18 cellular contexts compared by ENCODE assay signal in genomic region chr22:48217596-48217995, GRCh38.
A peak's percentile ranks its signal among the peaks of the same experiment; 100 is the strongest.
DNase-seq lines count a peak whose midpoint lies in the region; ATAC-seq and TF ChIP-seq lines count a peak whose summit lies in the region.
"Had no signal": no experiment of that assay in that cellular context is flagged by ENCODE, and none has a peak within 500 bp of the region (broad histone marks: within the 10 kb centered on the region; RNA-seq: fewer than 3 reads in every experiment).

No MANE protein-coding gene starts in this region.

- H3K9me3 ChIP-seq in H9 (ENCODE audit: control insufficient read depth, low read depth, low read length) (no peaks in the 10 kb centered on the region), lung (ENCODE audit: control insufficient read depth in 2 of 2, insufficient read depth in 1 of 2, low read length in 1 of 2) (peaks cover 2% of the 10 kb centered on the region in 2 donors)

- no peak overlapping the region for H3K4me2 ChIP-seq in H9 (ENCODE audit: insufficient read depth, insufficient read length, low read length)
- H3K4me2 ChIP-seq: A549 had no signal

- no peak overlapping the region for H3K27ac Mint-ChIP-seq in H9
- H3K27ac Mint-ChIP-seq: CD4-positive, alpha-beta memory T cell had no signal

- no peaks in the 10 kb centered on the region for H3K4me1 ChIP-seq in H9 (ENCODE audit: insufficient read depth, low read length)
- H3K4me1 ChIP-seq in lung (ENCODE audit: control insufficient read depth in 2 of 2, insufficient read depth in 2 of 2, low read length in 2 of 2) = no peaks in the 10 kb centered on the region
- H3K4me1 ChIP-seq: A549 had no signal

- H3K9ac ChIP-seq in H9 (ENCODE audit: extremely low read depth, insufficient read length, low read length) = no peak overlapping the region
- H3K9ac ChIP-seq: GM23248 had no signal

- ATAC-seq in lung (ENCODE audit: insufficient read depth, low FRiP score) = no peak
- no peak for ATAC-seq in HG03354 (IDR thresholded peaks at IDR 0.05; ENCODE audit: poor library complexity, severe bottlenecking, unreplicated experiment)
- no peak for ATAC-seq in HG02852 (IDR thresholded peaks at IDR 0.05; ENCODE audit: unreplicated experiment)
- ATAC-seq: A549, HCT116 had no signal

- H2BK20ac ChIP-seq in H9 (ENCODE audit: low read depth, low read length, poor library complexity, severe bottlenecking) = no peak overlapping the region

- no peak overlapping the region for H2BK15ac ChIP-seq in H9 (ENCODE audit: low read depth, low read length)

- H4K20me1 ChIP-seq in H9 (ENCODE audit: control insufficient read depth, insufficient read depth, insufficient read length) = no peaks in the 10 kb centered on the region

- H2BK120ac ChIP-seq in H9 (ENCODE audit: low read depth, low read length, poor library complexity, severe bottlenecking) = no peak overlapping the region

- H3K27me3 Mint-ChIP-seq in H9 (ENCODE audit: low read depth) = peaks cover 10% of the 10 kb centered on the region

- H3K4ac ChIP-seq in H9 (ENCODE audit: low read depth, low read length) = no peak overlapping the region

- H4K91ac ChIP-seq in H9 (ENCODE audit: insufficient read length, low read depth, low read length) = no peak overlapping the region

- H3K27me3 ChIP-seq in H9 (ENCODE audit: insufficient read depth, low read length) = no peaks in the 10 kb centered on the region
- no peaks in the 10 kb centered on the region for H3K27me3 ChIP-seq in lung (ENCODE audit: control insufficient read depth, insufficient read depth)

- no peak overlapping the region for H3K4me3 ChIP-seq in coronary artery
- no peak overlapping the region for H3K4me3 ChIP-seq in lung
- H3K4me3 ChIP-seq: A549, GM23248 had no signal

- no peak overlapping the region for H3K23ac ChIP-seq in H9 (ENCODE audit: insufficient read length, low read depth, low read length)

- H3K9me3 Mint-ChIP-seq in H9 = peaks cover 0 to 7% of the 10 kb centered on the region in 2 experiments; a peak in 2 of 5 replicates

- no peak overlapping the region for H2AFZ ChIP-seq in H9 (ENCODE audit: low read length)
- H2AFZ ChIP-seq: GM23248 had no signal

- H3K56ac ChIP-seq in H9 (ENCODE audit: insufficient read length, low read depth, low read length) = no peak overlapping the region

- no peaks in the 10 kb centered on the region for H3K79me2 ChIP-seq in H9 (ENCODE audit: insufficient read depth, low read length)

- DNase-seq in H9 = peak; percentile 5
- DNase-seq in coronary artery (ENCODE audit: low spot score) = peak; percentile 53
- peak; percentile 21 for DNase-seq in lung (ENCODE audit: low spot score)
- no peak for DNase-seq in DMS79 treated with DMSO at 0.1 percent for 48 hours (lab: John Stamatoyannopoulos, UW)
- DNase-seq: 8988T; ACHN; C1 segment of cervical spinal cord; Calu3; CD4-positive, alpha-beta memory T cell; COR-L47; DMS53; DND-41; GM23248; H7 had no signal

- no peaks in the 10 kb centered on the region for H3K36me3 ChIP-seq in lung (ENCODE audit: control insufficient read depth in 2 of 2, insufficient read depth in 2 of 2, low read length in 2 of 2)

- H3K23me2 ChIP-seq in H9 (ENCODE audit: insufficient read length, low read depth, low read length, poor library complexity, severe bottlenecking) = no peaks in the 10 kb centered on the region

- H3K4me3 Mint-ChIP-seq in H9 = no peak overlapping the region
- H3K4me3 Mint-ChIP-seq: CD4-positive, alpha-beta memory T cell had no signal

- H3K18ac ChIP-seq in H9 (ENCODE audit: insufficient read length, low read depth, low read length) = no peak overlapping the region

- H2AK5ac ChIP-seq in H9 (ENCODE audit: insufficient read length, low read length) = no peak overlapping the region

- H2BK5ac ChIP-seq in H9 (ENCODE audit: insufficient read length, low read length) = no peak overlapping the region

- H3K4me1 Mint-ChIP-seq in H9 = peaks cover 18% of the 10 kb centered on the region in 2 experiments
- H3K4me1 Mint-ChIP-seq: CD4-positive, alpha-beta memory T cell had no signal

- no peaks in the 10 kb centered on the region for H3K36me3 Mint-ChIP-seq in H9 (ENCODE audit: insufficient read depth in 1 of 3, low read depth in 3 of 3)
- H3K36me3 Mint-ChIP-seq: CD4-positive, alpha-beta memory T cell had no signal

- H4K8ac ChIP-seq in H9 (replicated peaks; ENCODE audit: insufficient read length, low read depth, low read length) = no peak overlapping the region

- TF ChIP-seq CTCF in H9 (conservative IDR thresholded peaks at IDR 0.05) (no peak), coronary artery (IDR thresholded peaks at IDR 0.05) (no peak), lung (IDR thresholded peaks at IDR 0.05; ENCODE audit: control extremely low read depth, extremely low read depth) (no peak)

- WGBS in H9 (ENCODE audit: extremely low coverage, insufficient read length, low lambda C conversion rate) = no CpG with 5 or more reads among the region's 11 CpGs
- 89 to 95% methylated on average over 11 of the region's 11 CpGs for WGBS in lung, 2 donors

- no peak overlapping the region for H3K14ac ChIP-seq in H9 (ENCODE audit: insufficient read depth, low read length)

- no peak overlapping the region for H4K5ac ChIP-seq in H9 (ENCODE audit: insufficient read length, low read depth, low read length)

- H2BK12ac ChIP-seq in H9 (ENCODE audit: insufficient read length, low read depth, low read length) = no peak overlapping the region

- no peaks in the 10 kb centered on the region for H3K79me1 ChIP-seq in H9 (ENCODE audit: insufficient read depth, low read depth, low read length, poor library complexity, severe bottlenecking)

- no peak overlapping the region for H3K27ac ChIP-seq in H9 (ENCODE audit: insufficient read length, low read depth, low read length)
- no peak overlapping the region for H3K27ac ChIP-seq in coronary artery
- H3K27ac ChIP-seq in lung (ENCODE audit: low read depth in 1 of 2, low read length in 1 of 2) = no peak overlapping the region
- H3K27ac ChIP-seq: A549, GM23248 had no signal

- H3T11ph ChIP-seq in H9 (ENCODE audit: low read length) = no peak overlapping the region
